ENCODE assay signal across 8 cellular contexts in genomic region chr9:6681147-6681956, GRCh38. TPM values are rescaled to one million over a fixed set of nuclear protein-coding genes. Genes with fewer than 3 reads are reported as not detected.
DNase-seq lines count a peak whose midpoint lies in the region; ATAC-seq and TF ChIP-seq lines count a peak whose summit lies in the region.

No MANE protein-coding gene starts in this region.

- no peaks in the 10 kb centered on the region for H3K9me3 ChIP-seq in DOHH2 (ENCODE audit: control insufficient read depth, insufficient read depth, low read length)
- no peaks in the 10 kb centered on the region for H3K9me3 ChIP-seq in GM23248 (ENCODE audit: low read depth)

- H4K20me1 ChIP-seq in DOHH2 (ENCODE audit: control insufficient read depth, insufficient read depth, low read depth, low read length), result no peaks in the 10 kb centered on the region
- no peaks in the 10 kb centered on the region for H4K20me1 ChIP-seq in GM23248 (ENCODE audit: insufficient read depth)

- H3K36me3 ChIP-seq in DOHH2 (ENCODE audit: control insufficient read depth, low read length), result peaks cover 18% of the 10 kb centered on the region
- no peaks in the 10 kb centered on the region for H3K36me3 ChIP-seq in GM23248 (ENCODE audit: low read depth)

- WGBS in GM23248 (ENCODE audit: low coverage in 1 of 2, low lambda C conversion rate in 2 of 2, missing lambda C conversion rate in 2 of 2), 2 experiments, result 0 to 1% methylated on average over 68 to 72 of the region's 72 CpGs

- peaks cover 39% of the 10 kb centered on the region for H3K79me2 ChIP-seq in DOHH2 (ENCODE audit: control insufficient read depth, low read length)
- peaks cover 34% of the 10 kb centered on the region for H3K79me2 ChIP-seq in GM23248 (ENCODE audit: insufficient read depth)

- H2AFZ ChIP-seq in GM23248, result peak overlapping the region; percentile 97

- H3K27ac Mint-ChIP-seq in nephron, result peak overlapping the region; percentile 100

- no peak for TF ChIP-seq CTCF in DOHH2 (IDR thresholded peaks at IDR 0.05; ENCODE audit: low read depth, low read length, poor library complexity, severe bottlenecking)
- no peak for TF ChIP-seq CTCF in fibroblast of pulmonary artery (IDR thresholded peaks at IDR 0.05; ENCODE audit: low read length, missing control alignments)
- TF ChIP-seq CTCF in nephron (IDR thresholded peaks at IDR 0.05; ENCODE audit: unreplicated experiment in 3 of 3), result no peak

- peak; percentile 96 for ATAC-seq in stimulated activated naive CD8-positive, alpha-beta T cell treated with anti-CD3 and anti-CD28 coated beads, Interleukin-15, Interleukin-2, amounts not matched to agents 100 U/mL and 50 U/mL, for 24 hours

- H3K4me1 Mint-ChIP-seq in nephron, result peaks cover 13% of the 10 kb centered on the region

- peak overlapping the region; percentile 97 to 98 (median 97) for H3K4me3 Mint-ChIP-seq in nephron

- DNase-seq in GM23248, result peak; percentile 100
- DNase-seq in LHCN-M2 (ENCODE audit: low read depth), result peak; percentile 96
- DNase-seq in RPMI8226, result peak; percentile 95
- DNase-seq in activated T-helper 9 cell treated with anti-CD3 and anti-CD28 coated beads, Interleukin-2, amount 50 U/mL, for 16 hours (ENCODE audit: low read depth), result peak; percentile 86
- DNase-seq in fibroblast of pulmonary artery (ENCODE audit: low read depth), result peak; percentile 98
- peak; percentile 93 for DNase-seq in stimulated activated naive CD8-positive, alpha-beta T cell treated with anti-CD3 and anti-CD28 coated beads, Interleukin-15, Interleukin-2, amounts not matched to agents 100 U/mL and 50 U/mL, for 24 hours

- H3K9me2 ChIP-seq in DOHH2 (replicated peaks; ENCODE audit: control insufficient read depth, low read length) (no peaks in the 10 kb centered on the region), GM23248 (ENCODE audit: insufficient read depth) (no peaks in the 10 kb centered on the region)

- H3K9me3 Mint-ChIP-seq in nephron, result no peaks in the 10 kb centered on the region

- H3K27me3 Mint-ChIP-seq in nephron (ENCODE audit: low read depth), result no peaks in the 10 kb centered on the region

- H3K4me3 ChIP-seq in DOHH2 (ENCODE audit: low read length), result peak overlapping the region; percentile 94
- peak overlapping the region; percentile 97 for H3K4me3 ChIP-seq in GM23248
- peak overlapping the region; percentile 91 for H3K4me3 ChIP-seq in fibroblast of pulmonary artery (replicated peaks; ENCODE audit: low read depth, low read length)

- peaks cover under 1% of the 10 kb centered on the region for H3K36me3 Mint-ChIP-seq in nephron (ENCODE audit: low read depth)

- no peaks in the 10 kb centered on the region for H3K27me3 ChIP-seq in DOHH2 (ENCODE audit: control insufficient read depth, low read length)
- no peaks in the 10 kb centered on the region for H3K27me3 ChIP-seq in GM23248 (replicated peaks; ENCODE audit: insufficient read depth)

- H3K27ac ChIP-seq in DOHH2 (ENCODE audit: low read depth, low read length) (peak overlapping the region; percentile 96), GM23248 (peak overlapping the region; percentile 95)

- H3F3A ChIP-seq in DOHH2 (ENCODE audit: control insufficient read depth, insufficient read depth) (peaks cover 23% of the 10 kb centered on the region), GM23248 (ENCODE audit: insufficient read depth) (peaks cover 10% of the 10 kb centered on the region; the same call in 1 of the 2 replicates)

- H3K9ac ChIP-seq in GM23248, result peak overlapping the region; percentile 100

- H3K4me1 ChIP-seq in DOHH2 (ENCODE audit: control insufficient read depth, low read length) (peaks cover 36% of the 10 kb centered on the region), GM23248 (ENCODE audit: insufficient read depth) (peaks cover 10% of the 10 kb centered on the region)

- H3K4me2 ChIP-seq in DOHH2 (ENCODE audit: low read length), result peak overlapping the region; percentile 76
- peak overlapping the region; percentile 92 for H3K4me2 ChIP-seq in GM23248 (ENCODE audit: unreplicated experiment)

- in situ Hi-C loops in GM23248 (cut with MboI), result no loop called here

RNA-seq across cellular contexts. Expression of gene GLDC, which starts 35.8 kb away (rescaled TPM):
- 0.11 TPM in 1 of 2 replicates, not detected in the other for total RNA-seq in GM23248 (2014; rRNA removed; shearing (Covaris generic))
- polyA plus RNA-seq in GM23248 (2016; fragmentation: Nextera tagmentation; extraction: Ambion mirVana), result 0.35 and 0.48 TPM in 2 replicates
- 2.1 and 2.8 TPM in 2 replicates for total RNA-seq in LHCN-M2 (2014; rRNA removed)
- polyA plus RNA-seq in LHCN-M2 (2012), result 0.40 TPM

Comparison
In these comparisons a context has a peak if more than half of its experiments do, and no peak if none do; other contexts are left out.
1. Peak in every context shown above with its lines: DNase-seq, ATAC-seq, H3K4me3 ChIP-seq and H3K27ac ChIP-seq.